20 cellular contexts compared by ENCODE assay signal in the genomic region with DNA sequence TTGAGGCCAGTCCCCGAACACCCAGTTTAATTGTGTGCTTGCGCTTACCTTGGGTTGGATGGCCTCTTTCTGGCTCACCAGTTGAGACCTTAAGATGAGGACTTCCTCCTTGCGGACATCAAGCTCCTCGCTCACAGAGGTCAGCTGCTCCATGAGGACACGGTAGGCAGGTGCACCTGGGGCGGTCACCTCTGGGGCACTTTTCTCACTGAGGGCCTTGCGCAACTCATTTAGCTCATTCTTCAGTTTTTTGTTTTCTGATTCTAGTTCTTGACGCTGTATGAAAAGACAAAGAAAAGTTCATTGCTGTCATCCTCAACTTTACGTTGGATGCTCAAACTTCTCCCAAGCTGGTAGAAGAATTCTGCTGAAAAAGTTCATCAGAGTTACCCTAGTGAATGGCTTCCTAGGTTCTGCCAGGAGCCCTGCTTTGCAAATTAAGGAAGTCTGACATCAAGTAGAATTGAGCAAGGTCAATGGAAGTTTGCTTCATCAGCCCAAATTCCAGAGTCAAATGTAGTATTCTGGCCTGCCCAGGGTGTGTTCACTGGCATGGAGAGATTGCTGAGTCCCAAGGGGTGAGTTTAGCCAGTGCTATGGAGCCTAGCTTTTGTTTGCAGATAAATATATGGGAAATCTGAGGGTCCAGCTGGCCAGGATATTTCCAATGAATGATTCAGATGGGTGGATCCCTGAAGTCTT. TPM values are rescaled to one million over a fixed set of nuclear protein-coding genes. Genes with fewer than 3 reads are reported as not detected.
A peak's percentile ranks its signal among the peaks of the same experiment; 100 is the strongest.
DNase-seq lines count a peak whose midpoint lies in the region; ATAC-seq and TF ChIP-seq lines count a peak whose summit lies in the region.
"Had no signal": no experiment of that assay in that cellular context is flagged by ENCODE, and none has a peak within 500 bp of the region (broad histone marks: within the 10 kb centered on the region; RNA-seq: fewer than 3 reads in every experiment).

No MANE protein-coding gene starts in this region.

- no peak for TF ChIP-seq CTCF in fibroblast of pulmonary artery (IDR thresholded peaks at IDR 0.05; ENCODE audit: low read length, missing control alignments)
- no peak for TF ChIP-seq CTCF in omental fat pad (IDR thresholded peaks at IDR 0.05)
- TF ChIP-seq CTCF in MM.1S (IDR thresholded peaks at IDR 0.05; ENCODE audit: low read length): no peak
- no peak for TF ChIP-seq CTCF in foreskin keratinocyte (conservative IDR thresholded peaks at IDR 0.05)
- no peak for TF ChIP-seq CTCF in PC-9 (conservative IDR thresholded peaks at IDR 0.05)

- intact Hi-C loops in PC-9 (cut with micrococcal nuclease; ENCODE audit: unreplicated experiment): no loop called here

- no peak overlapping the region for H3K4me3 ChIP-seq in fibroblast of pulmonary artery (replicated peaks; ENCODE audit: low read depth, low read length)
- no peak overlapping the region for H3K4me3 ChIP-seq in MM.1S (ENCODE audit: low read length)
- H3K4me3 ChIP-seq in PC-9: no peak overlapping the region
- no peak overlapping the region for H3K4me3 ChIP-seq in MG63
- H3K4me3 ChIP-seq: spleen, tibial artery had no signal

- H3K36me3 ChIP-seq in MM.1S (replicated peaks; ENCODE audit: insufficient read depth, low read length): peaks cover 5% of the 10 kb centered on the region
- no peaks in the 10 kb centered on the region for H3K36me3 ChIP-seq in PC-9 (ENCODE audit: low read depth)
- no peaks in the 10 kb centered on the region for H3K36me3 ChIP-seq in MG63

- H2AFZ ChIP-seq in MM.1S (ENCODE audit: low read length): no peak overlapping the region
- no peak overlapping the region for H2AFZ ChIP-seq in PC-9

- H4K20me1 ChIP-seq in MM.1S (ENCODE audit: insufficient read depth, low read length): no peaks in the 10 kb centered on the region
- H4K20me1 ChIP-seq in PC-9 (ENCODE audit: insufficient read depth): no peaks in the 10 kb centered on the region

- BruUV-seq in PC-9 (replicated peaks; lab: Mats Ljungman, UMichigan): no TSS peak

- no peaks in the 10 kb centered on the region for H3F3A ChIP-seq in MM.1S (ENCODE audit: insufficient read depth, low read length)
- no peaks in the 10 kb centered on the region for H3F3A ChIP-seq in PC-9 (ENCODE audit: insufficient read depth, low read depth)

- H3K9me2 ChIP-seq in MM.1S (replicated peaks; ENCODE audit: insufficient read depth, low read length) (no peaks in the 10 kb centered on the region), PC-9 (ENCODE audit: insufficient read depth) (no peaks in the 10 kb centered on the region)

- H3K79me2 ChIP-seq in MM.1S (ENCODE audit: low read length) (0 out of 2 replicates have a peak, but pooled peaks cover 4% of the 10 kb centered on the region), PC-9 (ENCODE audit: low read depth) (no peaks in the 10 kb centered on the region)

- no peak overlapping the region for H3K27ac ChIP-seq in MM.1S (ENCODE audit: low read length)
- no peak overlapping the region for H3K27ac ChIP-seq in foreskin keratinocyte
- H3K27ac ChIP-seq in PC-9: no peak overlapping the region
- H3K27ac ChIP-seq: spleen, tibial artery had no signal

- no peaks in the 10 kb centered on the region for H3K9me3 ChIP-seq in MM.1S (replicated peaks; ENCODE audit: insufficient read depth, low read length)
- no peaks in the 10 kb centered on the region for H3K9me3 ChIP-seq in PC-9 (ENCODE audit: insufficient read depth, low read depth)
- H3K9me3 ChIP-seq in MG63: no peaks in the 10 kb centered on the region
- H3K9me3 ChIP-seq: spleen, tibial artery had no signal

- no peaks in the 10 kb centered on the region for H3K27me3 ChIP-seq in MM.1S (replicated peaks; ENCODE audit: insufficient read depth, low read length)
- no peaks in the 10 kb centered on the region for H3K27me3 ChIP-seq in foreskin keratinocyte
- no peaks in the 10 kb centered on the region for H3K27me3 ChIP-seq in PC-9 (ENCODE audit: insufficient read depth, low read depth)
- H3K27me3 ChIP-seq in MG63: no peaks in the 10 kb centered on the region
- H3K27me3 ChIP-seq: spleen, tibial artery had no signal

- POLR2A ChIA-PET in PC-9 (lab: Charles Lee; ENCODE audit: unreplicated experiment): no interaction called here

- H3K9ac ChIP-seq in MM.1S (ENCODE audit: low read length): no peak overlapping the region

- CTCF ChIA-PET in PC-9 (lab: Charles Lee): no interaction called here

- H3K4me2 ChIP-seq in MM.1S (ENCODE audit: low read depth, low read length): no peak overlapping the region
- no peak overlapping the region for H3K4me2 ChIP-seq in PC-9

- ATAC-seq in omental fat pad (ENCODE audit: low FRiP score): peak; percentile 61
- ATAC-seq in foreskin keratinocyte: no peak
- ATAC-seq: activated T-helper 17 cell treated with anti-CD3 and anti-CD28 coated beads, Interleukin-2, amount 50 U/mL, for 72 hours; effector memory CD8-positive, alpha-beta T cell had no signal

- peak; percentile 62 for DNase-seq in GM03348 (ENCODE audit: low spot score)
- peak; percentile 42 for DNase-seq in NOMO-1 treated with DMSO at 0.1 percent for 48 hours (lab: John Stamatoyannopoulos, UW; ENCODE audit: unreplicated experiment)
- peak; percentile 62 for DNase-seq in fibroblast of pulmonary artery (ENCODE audit: low read depth)
- no peak for DNase-seq in omental fat pad (ENCODE audit: low spot score)
- DNase-seq in MM.1S: no peak
- no peak for DNase-seq in foreskin keratinocyte
- DNase-seq in PC-9: no peak
- DNase-seq in MG63: no peak
- DNase-seq: activated CD4-positive, CD25-positive, alpha-beta regulatory T cell; activated CD8-positive, alpha-beta memory T cell treated with anti-CD3 and anti-CD28 coated beads for 24 hours; central memory CD4-positive, alpha-beta T cell; DMS 273 treated with DMSO at 0.1 percent for 48 hours; effector memory CD8-positive, alpha-beta T cell; GF-D8; NCI-H1694; NCI-H345; SHP77 treated with DMSO at 0.1 percent for 48 hours; spleen had no signal

- H3K4me1 ChIP-seq in MM.1S (ENCODE audit: low read length): no peaks in the 10 kb centered on the region
- H3K4me1 ChIP-seq in foreskin keratinocyte: no peaks in the 10 kb centered on the region
- no peaks in the 10 kb centered on the region for H3K4me1 ChIP-seq in PC-9 (replicated peaks; ENCODE audit: insufficient read depth)
- H3K4me1 ChIP-seq: spleen, tibial artery had no signal

RNA-seq across cellular contexts. Expression of a gene that starts 55.8 kb away (rescaled TPM):
- 10 to 100 TPM in 3 of 4 donors, 1 to 10 TPM in 1; 7.7 to 58.3 (median 15.5) TPM for total RNA-seq in omental fat pad
- total RNA-seq in foreskin keratinocyte: 0.28 and 0.37 TPM in 2 replicates
- polyA plus RNA-seq in foreskin keratinocyte: 0.08 and 0.28 TPM in 2 replicates
- total RNA-seq in PC-9 (2021): 35.6 and 41.1 TPM in 2 replicates
- not detected in 2 replicates for total RNA-seq in MG63 (2014; rRNA removed; shearing (Covaris generic); ENCODE audit: low replicate concordance)

Comparison
In these comparisons a context has a peak if more than half of its experiments do, and no peak if none do; other contexts are left out.
1. DNase-seq: peak in GM03348 (single experiment), NOMO-1 treated with DMSO at 0.1 percent for 48 hours (single experiment) and fibroblast of pulmonary artery (single experiment); none in omental fat pad (single experiment), MM.1S (single experiment), foreskin keratinocyte (0 of 2), PC-9 (0 of 2) and MG63 (single experiment).